In the genomic region with DNA sequence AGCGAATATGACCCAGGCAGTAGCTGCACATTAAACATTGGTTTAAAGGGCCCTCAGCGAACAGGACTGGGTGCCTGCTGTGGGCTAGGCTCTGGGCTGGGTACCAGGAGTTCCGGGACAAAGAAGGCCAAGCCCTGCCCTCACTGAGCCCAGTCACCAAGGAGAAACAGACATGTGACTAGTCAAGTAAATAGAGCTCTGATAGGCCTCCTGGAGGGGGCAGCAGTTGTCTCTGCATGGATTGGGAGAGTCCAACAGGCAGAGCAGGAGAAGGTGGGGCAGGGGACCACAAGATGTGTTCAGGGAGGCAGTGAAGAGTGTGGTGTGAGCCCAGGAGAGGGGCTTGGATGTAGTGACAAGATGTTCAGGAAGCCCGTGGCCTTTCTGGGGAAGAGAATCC, we compare ENCODE assay signal across 10 cellular contexts. TPM values are rescaled to one million over a fixed set of nuclear protein-coding genes. Genes with fewer than 3 reads are reported as not detected.
DNase-seq lines count a peak whose midpoint lies in the region; ATAC-seq, FAIRE-seq and TF ChIP-seq lines count a peak whose summit lies in the region.
"Had no signal": no experiment of that assay in that cellular context is flagged by ENCODE, and none has a peak within 500 bp of the region (broad histone marks: within the 10 kb centered on the region; RNA-seq: fewer than 3 reads in every experiment).

No MANE protein-coding gene starts in this region.

- H3K9me1 ChIP-seq in K562 (ENCODE audit: control insufficient read depth, insufficient read depth, low read length): no peaks in the 10 kb centered on the region

- POLR2A ChIA-PET in K562 (lab: Yijun Ruan, JAX): interaction anchor here (0.6 to 1.5 kb wide), 4 partner anchors 18 to 88 kb away, joined by 3 to 5 read pairs (median 4); partner anchors contain the start of gene ID1

- no TSS peak for BruUV-seq in K562 (replicated peaks; lab: Mats Ljungman, UMichigan)

- H3K9me3 Mint-ChIP-seq in mesothelial cell of epicardium: no peaks in the 10 kb centered on the region
- H3K9me3 Mint-ChIP-seq: nephron had no signal

- intact Hi-C loops in K562 (cut with micrococcal nuclease): no loop called here
- intact Hi-C loops in sciatic nerve (cut with DNase I): no loop called here

- H3K4me1 Mint-ChIP-seq in mesothelial cell of epicardium: no peaks in the 10 kb centered on the region
- H3K4me1 Mint-ChIP-seq: nephron had no signal

- H2BK5ac ChIP-seq in mesendoderm (ENCODE audit: low read length): no peak overlapping the region

- 0 out of 2 replicates have a peak overlapping the region, but pooled peaks have one; percentile 1 for H3K9ac ChIP-seq in DND-41 (ENCODE audit: low read depth, low read length)
- no peak overlapping the region for H3K9ac ChIP-seq in K562 (ENCODE audit: insufficient read depth in 1 of 2, low read depth in 2 of 2, low read length in 2 of 2)
- no peak overlapping the region for H3K9ac ChIP-seq in mesendoderm (ENCODE audit: low read length)

- peak; percentile 59 for FAIRE-seq in K562 (lab: Jason Lieb, UNC)

- H3K36me3 Mint-ChIP-seq in mesothelial cell of epicardium: no peaks in the 10 kb centered on the region

- H3K9me3 ChIP-seq in DND-41 (ENCODE audit: insufficient read depth, low read length, severe bottlenecking) (no peaks in the 10 kb centered on the region), K562 (replicated peaks; ENCODE audit: control insufficient read depth, insufficient read depth, low read depth, low read length) (no peaks in the 10 kb centered on the region)

- no peak overlapping the region for H4K8ac ChIP-seq in mesendoderm (ENCODE audit: low read depth, low read length)

- H3K23ac ChIP-seq in mesendoderm (ENCODE audit: low read length): no peak overlapping the region

- no peak overlapping the region for H2BK15ac ChIP-seq in mesendoderm (replicated peaks; ENCODE audit: low read depth)

- peaks cover 35% of the 10 kb centered on the region for H3K79me1 ChIP-seq in mesendoderm (ENCODE audit: low read length)

- peaks cover 55% of the 10 kb centered on the region for H4K20me1 ChIP-seq in DND-41 (ENCODE audit: insufficient read depth, low read length)
- H4K20me1 ChIP-seq in K562 (replicated peaks; ENCODE audit: control insufficient read depth, insufficient read depth, low read length): peaks cover 16% of the 10 kb centered on the region; the same call in 1 of the 2 replicates

- TF ChIP-seq RAD21 in K562 (CRISPR knock-in tag; conservative IDR thresholded peaks at IDR 0.05 in 1 of 2, IDR thresholded peaks at IDR 0.05 in 1 of 2): peak in 1 of 2 experiments; percentile 16; a peak in 1 of 4 replicates

- H3K4me2 ChIP-seq in DND-41 (ENCODE audit: insufficient read depth, low read length) (peak overlapping the region; percentile 83), K562 (ENCODE audit: insufficient read depth, low read length) (peak overlapping the region; percentile 12; the same call in 1 of the 2 replicates), mesendoderm (ENCODE audit: low read length) (no peak overlapping the region)

- H3K18ac ChIP-seq in mesendoderm (ENCODE audit: low read length): no peak overlapping the region

- ATAC-seq in DND-41 (ENCODE audit: insufficient read depth, low read depth): no peak
- ATAC-seq in K562: peak; percentile 73
- ATAC-seq in GM21825 (IDR thresholded peaks at IDR 0.05; ENCODE audit: unreplicated experiment): no peak
- ATAC-seq in sciatic nerve: no peak
- ATAC-seq in HG03439 (IDR thresholded peaks at IDR 0.05; ENCODE audit: unreplicated experiment): no peak

- no peak for TF ChIP-seq EP300 in K562 (IDR thresholded peaks at IDR 0.05; ENCODE audit: low read length)

- no peak overlapping the region for H3K4ac ChIP-seq in mesendoderm (ENCODE audit: low read depth, low read length)

- CTCF ChIA-PET in K562 (lab: Yijun Ruan, JAX; ENCODE audit: low intra/inter-chr PET ratio): interaction anchor here (0.6 to 1.4 kb wide), 2 partner anchors 95 to 96 kb away, joined by 3 to 5 read pairs; no protein-coding TSS in a partner anchor

- TF ChIP-seq CTCF in DND-41 (IDR thresholded peaks at IDR 0.05; ENCODE audit: borderline replicate concordance, extremely low read depth, low read length, poor library complexity, severe bottlenecking): peak; percentile 47
- TF ChIP-seq CTCF in LNCAP (IDR thresholded peaks at IDR 0.05): peak; percentile 46; the same call in 1 of the 2 replicates
- peak; percentile 40 to 47 (median 43) for TF ChIP-seq CTCF in K562 (IDR thresholded peaks at IDR 0.05 in 2 of 3, conservative IDR thresholded peaks at IDR 0.05 in 1 of 3; ENCODE audit: insufficient read depth in 2 of 3, low read depth in 1 of 3, low read length in 3 of 3)
- no peak for TF ChIP-seq CTCF in mesothelial cell of epicardium (IDR thresholded peaks at IDR 0.05; ENCODE audit: unreplicated experiment)

- no peaks in the 10 kb centered on the region for H3K27me3 Mint-ChIP-seq in mesothelial cell of epicardium (ENCODE audit: low read depth)

- H3K36me3 ChIP-seq in DND-41 (ENCODE audit: insufficient read depth, low read length) (peaks cover 54% of the 10 kb centered on the region), K562 (ENCODE audit: control insufficient read depth, insufficient read depth, low read length) (peaks cover 53% of the 10 kb centered on the region), mesendoderm (ENCODE audit: control insufficient read depth, insufficient read depth, low read length) (peaks cover 3% of the 10 kb centered on the region)

- no peak overlapping the region for H3K56ac ChIP-seq in mesendoderm (ENCODE audit: low read length)

- H2AFZ ChIP-seq in DND-41 (ENCODE audit: low read depth, low read length) (no peak overlapping the region), K562 (ENCODE audit: low read depth, low read length) (no peak overlapping the region)

- peak overlapping the region in 1 of 2 experiments; percentile 78; a peak in 1 of 4 replicates for H3K4me3 ChIP-seq in DND-41 (ENCODE audit: low read depth in 1 of 2, low read length in 2 of 2)
- no peak overlapping the region for H3K4me3 ChIP-seq in K562
- no peak overlapping the region for H3K4me3 ChIP-seq in mesendoderm (ENCODE audit: low read length)

- no peak overlapping the region for H4K5ac ChIP-seq in mesendoderm (ENCODE audit: low read length)

- no peak overlapping the region for H3K4me3 Mint-ChIP-seq in mesothelial cell of epicardium
- H3K4me3 Mint-ChIP-seq: nephron had no signal

- H2AK5ac ChIP-seq in mesendoderm (ENCODE audit: low read length): no peak overlapping the region

- in situ Hi-C loops in K562 (cut with MboI): no loop called here

- H3K27me3 ChIP-seq in DND-41 (ENCODE audit: insufficient read depth, low read length, poor library complexity): no peaks in the 10 kb centered on the region
- H3K27me3 ChIP-seq in K562 (ENCODE audit: control insufficient read depth in 2 of 2, insufficient read depth in 2 of 2, low read length in 2 of 2): no peaks in the 10 kb centered on the region
- no peaks in the 10 kb centered on the region for H3K27me3 ChIP-seq in mesendoderm (ENCODE audit: insufficient read depth, low read length, poor library complexity)

- no peak for TF ChIP-seq POLR2A in K562 (conservative IDR thresholded peaks at IDR 0.05)

- peaks cover 36% of the 10 kb centered on the region for H3K4me1 ChIP-seq in DND-41 (ENCODE audit: insufficient read depth, low read length)
- peaks cover 24 to 29% of the 10 kb centered on the region in 2 experiments; a peak in 4 of 5 replicates for H3K4me1 ChIP-seq in K562 (replicated peaks in 1 of 2; ENCODE audit: control insufficient read depth in 2 of 2, insufficient read depth in 2 of 2, low read length in 2 of 2)
- peaks cover 10% of the 10 kb centered on the region for H3K4me1 ChIP-seq in mesendoderm (ENCODE audit: control insufficient read depth, low read depth, low read length)

- DNase-seq in DND-41 (peak; percentile 38), K562 (ENCODE audit: extremely low read depth in 1 of 4, low spot score in 3 of 4) (peak; percentile 32 to 62 (median 42)), mesendoderm (peak; percentile 86), sciatic nerve (ENCODE audit: low spot score) (no peak), mesothelial cell of epicardium (ENCODE audit: low spot score in 2 of 2, unreplicated experiment in 2 of 2) (no peak)

- WGBS in K562 (ENCODE audit: insufficient coverage, low coverage, missing lambda C conversion rate): 78% methylated on average over 4 of the region's 4 CpGs
- WGBS in mesendoderm (ENCODE audit: extremely low coverage, insufficient coverage, low lambda C conversion rate): no CpG with 5 or more reads among the region's 4 CpGs

- no peak overlapping the region for H3K27ac Mint-ChIP-seq in mesothelial cell of epicardium
- H3K27ac Mint-ChIP-seq: nephron had no signal

- H3K27ac ChIP-seq in DND-41 (ENCODE audit: low read length) (peak overlapping the region; percentile 75), K562 (ENCODE audit: extremely low read depth, low read depth, low read length) (no peak overlapping the region), mesendoderm (ENCODE audit: low read depth, low read length) (no peak overlapping the region)

- no peak overlapping the region for H2BK120ac ChIP-seq in mesendoderm (ENCODE audit: low read depth, low read length)

- H3K79me2 ChIP-seq in DND-41 (ENCODE audit: insufficient read depth, low read length): peaks cover 77% of the 10 kb centered on the region
- H3K79me2 ChIP-seq in K562 (ENCODE audit: control insufficient read depth, insufficient read depth, low read length): peaks cover 67% of the 10 kb centered on the region
- peaks cover 35% of the 10 kb centered on the region for H3K79me2 ChIP-seq in mesendoderm (ENCODE audit: control insufficient read depth, insufficient read depth, low read length)

RNA-seq across cellular contexts. Expression of gene HM13, which starts 3.1 kb away (rescaled TPM):
- 232 and 437 TPM in 2 replicates for total RNA-seq in K562 (2011; cell fraction: chromatin; rRNA removed; ENCODE audit: low replicate concordance)
- total RNA-seq in K562 (2011; cell fraction: nucleolus; rRNA removed): 349 and 425 TPM in 2 replicates
- 318 and 321 TPM in 2 replicates for total RNA-seq in K562 (2011; cell fraction: nucleoplasm; rRNA removed)
- total RNA-seq in K562 (2014; rRNA removed) (42.0 and 64.1 TPM in 2 replicates), K562 (2014; rRNA removed; fragmentation: Illumina TruSeq; extraction: Trizol) (61.7 and 62.1 TPM in 2 replicates), K562 (2015; rRNA removed; fragmentation: Illumina TruSeq; extraction: Trizol) (74.5 and 74.8 TPM in 2 replicates), K562 (2021) (136 and 146 TPM in 2 replicates), sciatic nerve (106 TPM), mesothelial cell of epicardium (140 to 143 TPM (median 140 TPM) in 3 replicates)
- polyA plus RNA-seq in K562 (2011; rRNA removed) (112 and 125 TPM in 2 replicates), K562 (2014; fragmentation: Illumina TruSeq; extraction: Trizol) (98.4 and 102 TPM in 2 replicates), K562 (2014; fragmentation: Nextera tagmentation; extraction: Ambion mirVana) (10 to 100 TPM in 1 of 2 experiments, 1 to 10 TPM in 1; 7.7 to 17.9 TPM), K562 (2014; rRNA removed) (99.6 and 111 TPM in 2 replicates)
- 90.7 and 156 TPM in 2 replicates for polyA plus RNA-seq in K562 (2011; cell fraction: cytosol; rRNA removed)
- polyA plus RNA-seq in K562 (2011; cell fraction: nucleus; rRNA removed): 116 and 132 TPM in 2 replicates
- 109 and 181 TPM in 2 replicates for polyA plus RNA-seq in K562 (2012)
- polyA minus RNA-seq in K562 (2011; rRNA and poly(A)+ RNA removed): 83.1 and 88.4 TPM in 2 replicates
- 81.1 and 84.3 TPM in 2 replicates for polyA minus RNA-seq in K562 (2011; cell fraction: cytosol; rRNA and poly(A)+ RNA removed)
- polyA minus RNA-seq in K562 (2011; cell fraction: nucleus; rRNA and poly(A)+ RNA removed): 65.8 and 88.5 TPM in 2 replicates
- polyA plus RNA-seq in mesendoderm (2013, experiment 1 of 2): 135 TPM
- polyA plus RNA-seq in mesendoderm (2013, experiment 2 of 2): 133 TPM

RNA-seq across cellular contexts. Expression of gene REM1, which starts 42.3 kb away (rescaled TPM):
- not detected in 2 replicates for total RNA-seq in K562 (2011; cell fraction: chromatin; rRNA removed; ENCODE audit: low replicate concordance)
- total RNA-seq in K562 (2011; cell fraction: nucleolus; rRNA removed): not detected in 2 replicates
- not detected in 2 replicates for total RNA-seq in K562 (2011; cell fraction: nucleoplasm; rRNA removed)
- total RNA-seq in K562 (2014; rRNA removed) (not detected in 2 replicates), K562 (2014; rRNA removed; fragmentation: Illumina TruSeq; extraction: Trizol) (not detected in 2 replicates), K562 (2015; rRNA removed; fragmentation: Illumina TruSeq; extraction: Trizol) (not detected in 2 replicates), K562 (2021) (not detected in 2 replicates), sciatic nerve (7.2 TPM), mesothelial cell of epicardium (not detected in 3 replicates)
- polyA plus RNA-seq in K562 (2011; rRNA removed) (not detected in 2 replicates), K562 (2014; fragmentation: Illumina TruSeq; extraction: Trizol) (not detected in 2 replicates), K562 (2014; fragmentation: Nextera tagmentation; extraction: Ambion mirVana) (not detected), K562 (2014; rRNA removed) (not detected in 2 replicates)
- not detected in 2 replicates for polyA plus RNA-seq in K562 (2011; cell fraction: cytosol; rRNA removed)
- not detected in 2 replicates for polyA plus RNA-seq in K562 (2011; cell fraction: nucleus; rRNA removed)
- not detected in 2 replicates for polyA plus RNA-seq in K562 (2012)
- polyA minus RNA-seq in K562 (2011; rRNA and poly(A)+ RNA removed): not detected in 2 replicates
- not detected in 2 replicates for polyA minus RNA-seq in K562 (2011; cell fraction: cytosol; rRNA and poly(A)+ RNA removed)
- not detected in 2 replicates for polyA minus RNA-seq in K562 (2011; cell fraction: nucleus; rRNA and poly(A)+ RNA removed)
- not detected for polyA plus RNA-seq in mesendoderm (2013, experiment 1 of 2)
- not detected for polyA plus RNA-seq in mesendoderm (2013, experiment 2 of 2)
- total RNA-seq: T-helper 2 cell treated with Interferon-gamma antibody and Interleukin-4, amounts not matched to agents 100 ng/mL and 5 ng/mL, for 36 hours had no signal

RNA-seq across cellular contexts. Expression of gene DEFB124, which starts 42.4 kb away (rescaled TPM):
- not detected in 2 replicates for total RNA-seq in K562 (2011; cell fraction: chromatin; rRNA removed; ENCODE audit: low replicate concordance)
- total RNA-seq in K562 (2011; cell fraction: nucleolus; rRNA removed): not detected in 2 replicates
- total RNA-seq in K562 (2011; cell fraction: nucleoplasm; rRNA removed): not detected in 2 replicates
- total RNA-seq in K562 (2014; rRNA removed): not detected in 2 replicates
- not detected in 2 replicates for total RNA-seq in K562 (2014; rRNA removed; fragmentation: Illumina TruSeq; extraction: Trizol)
- total RNA-seq in K562 (2015; rRNA removed; fragmentation: Illumina TruSeq; extraction: Trizol): not detected in 2 replicates
- total RNA-seq in K562 (2021): not detected in 2 replicates
- not detected in 2 replicates for polyA plus RNA-seq in K562 (2011; rRNA removed)
- polyA plus RNA-seq in K562 (2011; cell fraction: cytosol; rRNA removed): not detected in 2 replicates
- polyA plus RNA-seq in K562 (2011; cell fraction: nucleus; rRNA removed): not detected in 2 replicates
- polyA plus RNA-seq in K562 (2012): not detected in 2 replicates
- polyA plus RNA-seq in K562 (2014; fragmentation: Illumina TruSeq; extraction: Trizol): not detected in 2 replicates
- polyA plus RNA-seq in K562 (2014; fragmentation: Nextera tagmentation; extraction: Ambion mirVana): not detected
- not detected in 2 replicates for polyA plus RNA-seq in K562 (2014; rRNA removed)
- polyA minus RNA-seq in K562 (2011; rRNA and poly(A)+ RNA removed): not detected in 2 replicates
- not detected in 2 replicates for polyA minus RNA-seq in K562 (2011; cell fraction: cytosol; rRNA and poly(A)+ RNA removed)
- polyA minus RNA-seq in K562 (2011; cell fraction: nucleus; rRNA and poly(A)+ RNA removed): not detected in 2 replicates
- polyA plus RNA-seq in mesendoderm (2013, experiment 1 of 2): not detected
- not detected for polyA plus RNA-seq in mesendoderm (2013, experiment 2 of 2)
- total RNA-seq in sciatic nerve: 1.8 TPM
- not detected in 3 replicates for total RNA-seq in mesothelial cell of epicardium
- total RNA-seq: T-helper 2 cell treated with Interferon-gamma antibody and Interleukin-4, amounts not matched to agents 100 ng/mL and 5 ng/mL, for 36 hours had no signal

Comparison
In these comparisons a context has a peak if more than half of its experiments do, and no peak if none do; other contexts are left out.
1. DNase-seq: peak in DND-41 (single experiment), K562 (4 of 4) and mesendoderm (single experiment); none in sciatic nerve (single experiment) and mesothelial cell of epicardium (0 of 2).